In genomic region chr9:78121488-78121887, GRCh38 we compare ENCODE assay signal across 8 cellular contexts.
DNase-seq lines count a peak whose midpoint lies in the region; ATAC-seq and TF ChIP-seq lines count a peak whose summit lies in the region.

No MANE protein-coding gene starts in this region.

- H3K27me3 Mint-ChIP-seq in naive thymus-derived CD4-positive, alpha-beta T cell = peaks cover 0 to 15% (median 0%) of the 10 kb centered on the region in 5 donors

- CTCF ChIA-PET in naive thymus-derived CD4-positive, alpha-beta T cell (lab: Charles Lee) = interaction anchor here (1.1 to 5.1 kb wide), 16 partner anchors 9 to 280 kb away, joined by 3 to 40 read pairs (median 5); no protein-coding TSS in a partner anchor

- H3K9me3 Mint-ChIP-seq in naive thymus-derived CD4-positive, alpha-beta T cell = peaks cover 0 to 2% (median 0%) of the 10 kb centered on the region in 11 donors

- DNase-seq in activated gamma-delta T cell treated with Interleukin-2 at 50 U/mL for 16 hours = peak; percentile 45
- no peak for DNase-seq in activated gamma-delta T cell (lab: John Stamatoyannopoulos, UW)
- peak; percentile 19 for DNase-seq in NCI-H526 treated with DMSO at 0.1 percent for 48 hours (lab: John Stamatoyannopoulos, UW)
- peak in 2 of 3 experiments; percentile 17 for DNase-seq in activated CD8-positive, alpha-beta memory T cell treated with anti-CD3 and anti-CD28 coated beads for 48 hours (ENCODE audit: low read depth in 2 of 3, low spot score in 2 of 3)
- peak; percentile 76 for DNase-seq in epithelial cell of esophagus (ENCODE audit: low read depth)
- DNase-seq in naive thymus-derived CD4-positive, alpha-beta T cell = peak in 7 of 9 donors; percentile 24 to 55 (median 37)
- peak; percentile 48 for DNase-seq in stromal cell of bone marrow (ENCODE audit: low read depth)
- DNase-seq in germinal center (ENCODE audit: low spot score) = no peak

- H3K4me3 Mint-ChIP-seq in naive thymus-derived CD4-positive, alpha-beta T cell = no peak overlapping the region

- H3K27ac ChIP-seq in naive thymus-derived CD4-positive, alpha-beta T cell (ENCODE audit: low read depth, low read length) = no peak overlapping the region

- no peaks in the 10 kb centered on the region for H3K36me3 ChIP-seq in naive thymus-derived CD4-positive, alpha-beta T cell (ENCODE audit: control insufficient read depth in 2 of 3, insufficient read depth in 3 of 3, low read length in 3 of 3)

- H3K4me1 Mint-ChIP-seq in naive thymus-derived CD4-positive, alpha-beta T cell = peaks cover 27 to 55% (median 47%) of the 10 kb centered on the region in 7 donors

- intact Hi-C loops in naive thymus-derived CD4-positive, alpha-beta T cell (cut with micrococcal nuclease) = loop anchor here (1.0 to 10.0 kb wide), 13 partner anchors 9 to 689 kb away; no protein-coding TSS in a partner anchor

- peaks cover 17 to 32% of the 10 kb centered on the region in 2 donors for H3K4me1 ChIP-seq in naive thymus-derived CD4-positive, alpha-beta T cell (ENCODE audit: control insufficient read depth in 2 of 2, insufficient read depth in 2 of 2, low read length in 2 of 2)

- no peak overlapping the region for H3K4me3 ChIP-seq in epithelial cell of esophagus (ENCODE audit: low read length)
- H3K4me3 ChIP-seq in naive thymus-derived CD4-positive, alpha-beta T cell (ENCODE audit: low read length) = no peak overlapping the region

- peak; percentile 44 for ATAC-seq in naive thymus-derived CD4-positive, alpha-beta T cell

- no peaks in the 10 kb centered on the region for H3K27me3 ChIP-seq in naive thymus-derived CD4-positive, alpha-beta T cell (ENCODE audit: control insufficient read depth in 2 of 2, insufficient read depth in 2 of 2, low read length in 2 of 2)

- TF ChIP-seq CTCF in epithelial cell of esophagus (IDR thresholded peaks at IDR 0.05; ENCODE audit: insufficient read depth, low read depth, low read length, missing control alignments) = peak; percentile 82

- H3K36me3 Mint-ChIP-seq in naive thymus-derived CD4-positive, alpha-beta T cell = peaks cover 0 to 6% (median 0%) of the 10 kb centered on the region in 5 donors

- peak overlapping the region in 3 of 9 donors; percentile 44 to 94 (median 59) for H3K27ac Mint-ChIP-seq in naive thymus-derived CD4-positive, alpha-beta T cell

- no peaks in the 10 kb centered on the region for H3K9me3 ChIP-seq in naive thymus-derived CD4-positive, alpha-beta T cell (ENCODE audit: control insufficient read depth in 2 of 3, low read length in 3 of 3)

- POLR2A ChIA-PET in naive thymus-derived CD4-positive, alpha-beta T cell (lab: Charles Lee) = interaction anchor here (0.6 to 0.8 kb wide), 3 partner anchors 9 to 78 kb away, joined by 3 read pairs; no protein-coding TSS in a partner anchor

Comparison
In these comparisons a context has a peak if more than half of its experiments do, and no peak if none do; other contexts are left out.
1. DNase-seq: peak in activated gamma-delta T cell treated with Interleukin-2 at 50 U/mL for 16 hours (single experiment), NCI-H526 treated with DMSO at 0.1 percent for 48 hours (single experiment), activated CD8-positive, alpha-beta memory T cell treated with anti-CD3 and anti-CD28 coated beads for 48 hours (2 of 3), epithelial cell of esophagus (single experiment), naive thymus-derived CD4-positive, alpha-beta T cell (7 of 9) and stromal cell of bone marrow (single experiment); none in activated gamma-delta T cell (single experiment) and germinal center (single experiment).